ENCODE assay signal across 8 cellular contexts in the genomic region with DNA sequence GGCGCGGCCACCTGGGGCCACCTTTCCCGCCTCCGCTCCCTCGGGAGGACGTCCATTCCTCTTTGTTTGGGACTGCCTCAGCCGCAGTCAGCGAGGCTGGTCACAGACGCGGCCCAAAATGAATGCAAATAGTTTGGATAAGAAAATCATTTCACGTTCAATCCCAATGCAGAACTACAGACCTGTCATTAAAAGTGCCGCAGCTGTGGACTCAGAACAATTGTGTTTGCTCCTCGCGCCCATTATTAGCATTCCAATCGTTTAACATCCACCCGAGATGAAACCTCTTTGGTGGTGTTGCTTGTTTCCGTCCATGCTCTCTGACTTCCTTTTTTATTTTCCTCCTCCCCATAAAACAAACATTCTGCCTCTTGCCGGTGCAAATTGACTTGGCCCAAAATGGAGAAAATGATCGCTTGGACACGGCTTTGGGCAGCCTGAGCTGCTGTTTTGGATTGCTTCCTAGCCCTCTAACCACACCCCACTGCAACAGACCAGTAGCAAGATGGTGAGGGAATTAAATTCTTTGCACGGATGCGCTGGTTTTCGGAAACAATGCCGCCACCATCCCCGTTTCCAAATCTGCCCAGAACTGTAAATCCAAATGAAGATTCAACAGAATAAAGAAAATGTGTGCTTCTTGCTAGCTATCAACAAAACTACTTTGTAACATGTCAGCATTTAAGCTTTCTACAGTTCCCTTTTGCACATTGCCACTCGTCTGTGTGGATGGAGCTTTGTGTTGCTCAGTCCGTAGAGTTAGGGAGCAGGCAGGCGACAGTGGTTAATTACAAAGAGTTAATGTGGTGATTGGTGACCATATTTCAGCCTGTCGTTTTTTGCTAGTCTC. TPM values are rescaled to one million over a fixed set of nuclear protein-coding genes. Genes with fewer than 3 reads are reported as not detected.
DNase-seq lines count a peak whose midpoint lies in the region; ATAC-seq and TF ChIP-seq lines count a peak whose summit lies in the region.

No MANE protein-coding gene starts in this region.

- H3K9me3 Mint-ChIP-seq in activated CD4-positive, alpha-beta T cell treated with anti-CD3 and anti-CD28 coated beads, Interleukin-2, amount 10 ng/mL, durations not matched to agents 7 days and 5 days, result no peaks in the 10 kb centered on the region
- H3K9me3 Mint-ChIP-seq in stimulated activated naive B cell treated with anti-CD40 and anti-IgM and Interleukin-4, amounts not matched to agents 10 μg/mL and 1 μg/mL and 100 μg/mL, for 72 hours, result no peaks in the 10 kb centered on the region

- peaks cover 7% of the 10 kb centered on the region for H3K36me3 Mint-ChIP-seq in activated CD4-positive, alpha-beta T cell treated with anti-CD3 and anti-CD28 coated beads, Interleukin-2, amount 10 ng/mL, durations not matched to agents 7 days and 5 days (ENCODE audit: low read depth)
- H3K36me3 Mint-ChIP-seq in stimulated activated naive B cell treated with anti-CD40 and anti-IgM and Interleukin-4, amounts not matched to agents 10 μg/mL and 1 μg/mL and 100 μg/mL, for 72 hours, result peaks cover 7 to 11% of the 10 kb centered on the region in 2 donors

- DNase-seq in activated CD4-positive, alpha-beta T cell treated with anti-CD3 and anti-CD28 coated beads, Interleukin-2, amount 10 ng/mL, durations not matched to agents 7 days and 5 days, result peak; percentile 13
- no peak for DNase-seq in activated CD4-positive, alpha-beta T cell treated with anti-CD3 and anti-CD28 coated beads, Interleukin-2, amount 50 U/mL, for 4 hours
- DNase-seq in HuH-7.5 (ENCODE audit: low spot score), result peak; percentile 47
- DNase-seq in SHP77 treated with DMSO at 0.1 percent for 48 hours (lab: John Stamatoyannopoulos, UW), result peak; percentile 73
- DNase-seq in coronary artery (ENCODE audit: low spot score), result no peak
- no peak for DNase-seq in stimulated activated naive B cell treated with anti-CD40 and anti-IgM and Interleukin-4, amounts not matched to agents 10 μg/mL and 1 μg/mL and 100 μg/mL, for 72 hours

- H3K4me1 Mint-ChIP-seq in activated CD4-positive, alpha-beta T cell treated with anti-CD3 and anti-CD28 coated beads, Interleukin-2, amount 10 ng/mL, durations not matched to agents 7 days and 5 days, result peaks cover 40% of the 10 kb centered on the region
- H3K4me1 Mint-ChIP-seq in stimulated activated naive B cell treated with anti-CD40 and anti-IgM and Interleukin-4, amounts not matched to agents 10 μg/mL and 1 μg/mL and 100 μg/mL, for 72 hours, result peaks cover 8 to 27% of the 10 kb centered on the region in 2 donors

- peak in 1 of 2 donors; percentile 1 for ATAC-seq in stimulated activated naive B cell treated with anti-CD40 and anti-IgM and Interleukin-4, amounts not matched to agents 10 μg/mL and 1 μg/mL and 100 μg/mL, for 72 hours (replicated peaks)
- ATAC-seq in GM18870 (IDR thresholded peaks at IDR 0.05; ENCODE audit: unreplicated experiment), result no peak

- CTCF ChIA-PET in activated CD4-positive, alpha-beta T cell treated with anti-CD3 and anti-CD28 coated beads, Interleukin-2, amount 10 ng/mL, durations not matched to agents 7 days and 5 days (lab: Charles Lee), result interaction anchor here (0.6 to 1.7 kb wide), 3 partner anchors 11 to 161 kb away, joined by 3 to 5 read pairs (median 3); no protein-coding TSS in a partner anchor

- H3K4me3 ChIP-seq in coronary artery, result peak overlapping the region; percentile 100

- peak overlapping the region; percentile 87 for H3K4me3 Mint-ChIP-seq in activated CD4-positive, alpha-beta T cell treated with anti-CD3 and anti-CD28 coated beads, Interleukin-2, amount 10 ng/mL, durations not matched to agents 7 days and 5 days
- peak overlapping the region; percentile 83 to 92 for H3K4me3 Mint-ChIP-seq in stimulated activated naive B cell treated with anti-CD40 and anti-IgM and Interleukin-4, amounts not matched to agents 10 μg/mL and 1 μg/mL and 100 μg/mL, for 72 hours

- no peak for TF ChIP-seq CTCF in coronary artery (IDR thresholded peaks at IDR 0.05)

- H3K27ac ChIP-seq in coronary artery, result peak overlapping the region; percentile 72 to 88
- H3K27ac ChIP-seq in layer of hippocampus (ENCODE audit: low read depth, low read length), result peak overlapping the region; percentile 68

- H3K27ac Mint-ChIP-seq in activated CD4-positive, alpha-beta T cell treated with anti-CD3 and anti-CD28 coated beads, Interleukin-2, amount 10 ng/mL, durations not matched to agents 7 days and 5 days, result peak overlapping the region; percentile 91
- peak overlapping the region; percentile 95 for H3K27ac Mint-ChIP-seq in stimulated activated naive B cell treated with anti-CD40 and anti-IgM and Interleukin-4, amounts not matched to agents 10 μg/mL and 1 μg/mL and 100 μg/mL, for 72 hours

- POLR2A ChIA-PET in activated CD4-positive, alpha-beta T cell treated with anti-CD3 and anti-CD28 coated beads, Interleukin-2, amount 10 ng/mL, durations not matched to agents 7 days and 5 days (lab: Charles Lee), result no interaction called here

- no peaks in the 10 kb centered on the region for H3K27me3 Mint-ChIP-seq in activated CD4-positive, alpha-beta T cell treated with anti-CD3 and anti-CD28 coated beads, Interleukin-2, amount 10 ng/mL, durations not matched to agents 7 days and 5 days
- H3K27me3 Mint-ChIP-seq in stimulated activated naive B cell treated with anti-CD40 and anti-IgM and Interleukin-4, amounts not matched to agents 10 μg/mL and 1 μg/mL and 100 μg/mL, for 72 hours, result no peaks in the 10 kb centered on the region

- H3K27me3 ChIP-seq in layer of hippocampus (ENCODE audit: control insufficient read depth, insufficient read depth, low read length), result no peaks in the 10 kb centered on the region

RNA-seq across cellular contexts. Expression of gene NLN, which starts 0.8 kb away (rescaled TPM):
- 10 to 100 TPM; 11.0 to 12.4 TPM for total RNA-seq in activated CD4-positive, alpha-beta T cell treated with anti-CD3 and anti-CD28 coated beads, Interleukin-2, amount 10 ng/mL, durations not matched to agents 7 days and 5 days

RNA-seq across cellular contexts. Expression of gene SGTB, which starts 0.9 kb away (rescaled TPM):
- total RNA-seq in activated CD4-positive, alpha-beta T cell treated with anti-CD3 and anti-CD28 coated beads, Interleukin-2, amount 10 ng/mL, durations not matched to agents 7 days and 5 days, result 10 to 100 TPM; 18.4 to 20.1 TPM

Comparison
In these comparisons a context has a peak if more than half of its experiments do, and no peak if none do; other contexts are left out.
1. DNase-seq: peak in activated CD4-positive, alpha-beta T cell treated with anti-CD3 and anti-CD28 coated beads, Interleukin-2, amount 10 ng/mL, durations not matched to agents 7 days and 5 days (single experiment), HuH-7.5 (single experiment) and SHP77 treated with DMSO at 0.1 percent for 48 hours (single experiment); none in activated CD4-positive, alpha-beta T cell treated with anti-CD3 and anti-CD28 coated beads, Interleukin-2, amount 50 U/mL, for 4 hours (0 of 2), coronary artery (single experiment) and stimulated activated naive B cell treated with anti-CD40 and anti-IgM and Interleukin-4, amounts not matched to agents 10 μg/mL and 1 μg/mL and 100 μg/mL, for 72 hours (single experiment).